Comparison of ENCODE assay signal across 22 cellular contexts in genomic region chr10:48518412-48518811, GRCh38.
A peak's percentile ranks its signal among the peaks of the same experiment; 100 is the strongest.
DNase-seq lines count a peak whose midpoint lies in the region; ATAC-seq, FAIRE-seq and TF ChIP-seq lines count a peak whose summit lies in the region.
"Had no signal": no experiment of that assay in that cellular context is flagged by ENCODE, and none has a peak within 500 bp of the region (broad histone marks: within the 10 kb centered on the region; RNA-seq: fewer than 3 reads in every experiment).

No MANE protein-coding gene starts in this region.

- BruUV-seq in Calu3 (replicated peaks; lab: Mats Ljungman, UMichigan), result no TSS peak

- TF ChIP-seq CTCF in Calu3 (IDR thresholded peaks at IDR 0.05; ENCODE audit: unreplicated experiment), result no peak

- H3K4me3 Mint-ChIP-seq in activated CD8-positive, alpha-beta memory T cell treated with anti-CD3 and anti-CD28 coated beads, Interleukin-2, amount 10 ng/mL, durations not matched to agents 7 days and 5 days, result no peak overlapping the region
- no peak overlapping the region for H3K4me3 Mint-ChIP-seq in Calu3 (ENCODE audit: low read depth, unreplicated experiment)
- H3K4me3 Mint-ChIP-seq: activated naive CD4-positive, alpha-beta T cell treated with anti-CD3 and anti-CD28 coated beads for 36 hours; activated T-cell treated with anti-CD3 and anti-CD28 coated beads, Interleukin-2, amount 50 U/mL, for 24 hours; CD4-positive, alpha-beta T cell had no signal

- H3K27me3 Mint-ChIP-seq in activated CD8-positive, alpha-beta memory T cell treated with anti-CD3 and anti-CD28 coated beads, Interleukin-2, amount 10 ng/mL, durations not matched to agents 7 days and 5 days, result peaks cover 49% of the 10 kb centered on the region
- peaks cover 20% of the 10 kb centered on the region for H3K27me3 Mint-ChIP-seq in Calu3 (ENCODE audit: unreplicated experiment)

- ATAC-seq in activated CD8-positive, alpha-beta memory T cell treated with anti-CD3 and anti-CD28 coated beads, Interleukin-2, amount 10 ng/mL, durations not matched to agents 7 days and 5 days, result no peak
- ATAC-seq: Right ventricle myocardium inferior had no signal

- intact Hi-C loops in Calu3 (cut with micrococcal nuclease; ENCODE audit: unreplicated experiment), result no loop called here

- no peaks in the 10 kb centered on the region for H3K36me3 Mint-ChIP-seq in activated CD8-positive, alpha-beta memory T cell treated with anti-CD3 and anti-CD28 coated beads, Interleukin-2, amount 10 ng/mL, durations not matched to agents 7 days and 5 days
- H3K36me3 Mint-ChIP-seq in Calu3 (ENCODE audit: insufficient read depth, unreplicated experiment), result no peaks in the 10 kb centered on the region

- H3K9me3 Mint-ChIP-seq in activated CD8-positive, alpha-beta memory T cell treated with anti-CD3 and anti-CD28 coated beads, Interleukin-2, amount 10 ng/mL, durations not matched to agents 7 days and 5 days (ENCODE audit: low read depth), result peaks cover 3% of the 10 kb centered on the region
- peaks cover 3% of the 10 kb centered on the region for H3K9me3 Mint-ChIP-seq in Calu3 (ENCODE audit: low read depth, unreplicated experiment)

- peak; percentile 21 for DNase-seq in activated CD8-positive, alpha-beta memory T cell treated with anti-CD3 and anti-CD28 coated beads for 24 hours
- DNase-seq in activated CD8-positive, alpha-beta memory T cell treated with anti-CD3 and anti-CD28 coated beads, Interleukin-2, amount 10 ng/mL, durations not matched to agents 7 days and 5 days, result no peak
- peak; percentile 59 for DNase-seq in MV-4-11 (lab: John Stamatoyannopoulos, UW)
- peak; percentile 45 for DNase-seq in mesenteric fat pad (ENCODE audit: low spot score)
- no peak for DNase-seq in activated CD4-positive, CD25-positive, alpha-beta regulatory T cell (lab: John Stamatoyannopoulos, UW)
- DNase-seq in Calu3, result no peak
- DNase-seq in activated T-cell treated with anti-CD3 and anti-CD28 coated beads for 4 hours, result no peak
- no peak for DNase-seq in RCC 7860 (ENCODE audit: low spot score)
- DNase-seq: activated CD4-positive, alpha-beta T cell treated with anti-CD3 and anti-CD28 coated beads, Interleukin-2, amount 50 U/mL, for 4 hours; activated naive CD4-positive, alpha-beta T cell treated with anti-CD3 and anti-CD28 coated beads for 36 hours; activated T-cell treated with anti-CD3 and anti-CD28 coated beads, Interleukin-2, amount 50 U/mL, for 24 hours; CD4-positive, alpha-beta T cell; cerebellar nuclear complex; DND-41; Karpas-422; lower lobe of right lung; NCI-H1436; NCI-H526 treated with DMSO at 0.1 percent for 48 hours; ovary; stimulated activated naive CD4-positive, alpha-beta T cell treated with Interleukin-2 at 50 U/mL for 16 hours; upper lobe of left lung had no signal

- no peak for FAIRE-seq in RCC 7860 (lab: Jason Lieb, UNC)

- H3K27ac Mint-ChIP-seq in activated CD8-positive, alpha-beta memory T cell treated with anti-CD3 and anti-CD28 coated beads, Interleukin-2, amount 10 ng/mL, durations not matched to agents 7 days and 5 days, result no peak overlapping the region
- no peak overlapping the region for H3K27ac Mint-ChIP-seq in Calu3 (ENCODE audit: unreplicated experiment)
- H3K27ac Mint-ChIP-seq: activated naive CD4-positive, alpha-beta T cell treated with anti-CD3 and anti-CD28 coated beads for 36 hours; activated T-cell treated with anti-CD3 and anti-CD28 coated beads, Interleukin-2, amount 50 U/mL, for 24 hours; CD4-positive, alpha-beta T cell had no signal

- CTCF ChIA-PET in activated CD8-positive, alpha-beta memory T cell treated with anti-CD3 and anti-CD28 coated beads, Interleukin-2, amount 10 ng/mL, durations not matched to agents 7 days and 5 days (lab: Charles Lee), result no interaction called here
- CTCF ChIA-PET in Calu3 (lab: Charles Lee), result no interaction called here

- H3K4me1 Mint-ChIP-seq in activated CD8-positive, alpha-beta memory T cell treated with anti-CD3 and anti-CD28 coated beads, Interleukin-2, amount 10 ng/mL, durations not matched to agents 7 days and 5 days, result peaks cover 26% of the 10 kb centered on the region
- no peaks in the 10 kb centered on the region for H3K4me1 Mint-ChIP-seq in Calu3 (ENCODE audit: low read depth, unreplicated experiment)

Comparison
In these comparisons a context has a peak if more than half of its experiments do, and no peak if none do; other contexts are left out.
1. DNase-seq: peak in activated CD8-positive, alpha-beta memory T cell treated with anti-CD3 and anti-CD28 coated beads for 24 hours (single experiment), MV-4-11 (single experiment) and mesenteric fat pad (single experiment); none in activated CD8-positive, alpha-beta memory T cell treated with anti-CD3 and anti-CD28 coated beads, Interleukin-2, amount 10 ng/mL, durations not matched to agents 7 days and 5 days (single experiment), activated CD4-positive, CD25-positive, alpha-beta regulatory T cell (0 of 4), Calu3 (single experiment), activated T-cell treated with anti-CD3 and anti-CD28 coated beads for 4 hours (single experiment) and RCC 7860 (single experiment).